ENCODE assay signal across 1 cellular context in the genomic region with DNA sequence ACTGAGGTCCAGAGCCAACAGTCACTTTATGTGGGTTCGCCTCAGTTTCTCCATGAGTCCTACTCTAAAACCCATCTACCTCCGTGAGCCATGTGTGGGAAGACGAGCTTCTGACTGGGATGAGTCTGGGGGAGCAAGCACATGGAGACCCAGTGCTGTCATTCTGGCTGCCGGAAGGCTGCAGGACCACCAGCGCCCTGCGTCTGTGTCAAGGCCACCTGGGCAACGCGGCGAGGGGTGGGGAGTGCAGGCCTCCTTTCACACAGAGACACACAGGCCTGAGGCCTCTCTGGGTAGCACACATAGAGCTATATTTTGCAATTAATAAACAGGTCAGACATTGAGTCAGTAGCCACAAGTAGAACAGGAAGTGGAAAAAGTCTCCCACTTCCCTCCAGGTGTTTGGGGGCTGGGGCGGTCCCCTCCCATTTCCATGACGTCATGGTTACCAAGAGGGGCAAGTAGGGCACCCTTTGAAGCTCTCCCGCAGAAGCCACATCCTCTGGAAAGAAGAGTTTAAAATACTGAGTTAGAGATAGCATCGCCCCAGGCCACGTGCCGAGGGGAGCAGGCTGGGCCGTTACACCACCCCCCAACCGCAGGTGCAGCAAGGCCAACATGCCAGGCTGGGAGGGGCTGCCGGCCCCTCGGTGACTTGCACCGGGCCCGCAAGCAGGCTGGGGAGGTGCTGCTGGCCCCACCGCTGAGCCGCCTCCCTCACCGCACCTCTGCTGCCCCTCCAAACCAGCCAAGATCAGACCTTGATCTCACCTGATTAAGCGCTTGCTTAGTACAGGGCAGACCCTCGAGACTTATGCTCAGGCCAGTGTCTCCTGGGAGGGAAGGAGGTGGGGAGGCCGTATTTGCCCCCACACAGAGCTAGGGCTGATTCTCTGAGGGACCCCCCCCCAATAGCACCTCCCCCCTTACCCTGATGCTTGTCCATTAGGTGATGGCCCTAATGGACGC.
TF ChIP-seq lines count a peak whose summit lies in the region.

No MANE protein-coding gene starts in this region.

TF ChIP-seq in IMR-90, 13 proteins besides CTCF, POLR2A, EP300 and RAD21 (continued from another document):
- peak; percentile 35 for TF ChIP-seq BHLHE40 (IDR thresholded peaks at IDR 0.05; ENCODE audit: low read depth, low read length)
- TF ChIP-seq RCOR1 (IDR thresholded peaks at IDR 0.05; ENCODE audit: insufficient replicate concordance, low read length): no peak
- TF ChIP-seq SMC3 (IDR thresholded peaks at IDR 0.05; ENCODE audit: low read depth, low read length): no peak
- TF ChIP-seq RFX5 (IDR thresholded peaks at IDR 0.05; ENCODE audit: low read depth, low read length): no peak
- no peak for TF ChIP-seq MAFK (IDR thresholded peaks at IDR 0.05; ENCODE audit: low read depth, low read length)
- no peak for TF ChIP-seq NFE2L2 (IDR thresholded peaks at IDR 0.05; ENCODE audit: low read depth, low read length)
- TF ChIP-seq FOS (IDR thresholded peaks at IDR 0.05; ENCODE audit: low read depth, low read length): no peak
- no peak for TF ChIP-seq MXI1 (IDR thresholded peaks at IDR 0.05; ENCODE audit: borderline replicate concordance, low read depth, low read length)
- peak; percentile 41; the same call in 1 of the 2 replicates for TF ChIP-seq CEBPB (IDR thresholded peaks at IDR 0.05; ENCODE audit: low read depth, low read length)
- no peak for TF ChIP-seq CHD1 (IDR thresholded peaks at IDR 0.05; ENCODE audit: low read depth, low read length)
- TF ChIP-seq, protein P1, sequence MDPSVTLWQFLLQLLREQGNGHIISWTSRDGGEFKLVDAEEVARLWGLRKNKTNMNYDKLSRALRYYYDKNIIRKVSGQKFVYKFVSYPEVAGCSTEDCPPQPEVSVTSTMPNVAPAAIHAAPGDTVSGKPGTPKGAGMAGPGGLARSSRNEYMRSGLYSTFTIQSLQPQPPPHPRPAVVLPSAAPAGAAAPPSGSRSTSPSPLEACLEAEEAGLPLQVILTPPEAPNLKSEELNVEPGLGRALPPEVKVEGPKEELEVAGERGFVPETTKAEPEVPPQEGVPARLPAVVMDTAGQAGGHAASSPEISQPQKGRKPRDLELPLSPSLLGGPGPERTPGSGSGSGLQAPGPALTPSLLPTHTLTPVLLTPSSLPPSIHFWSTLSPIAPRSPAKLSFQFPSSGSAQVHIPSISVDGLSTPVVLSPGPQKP (IDR thresholded peaks at IDR 0.05; ENCODE audit: borderline replicate concordance, low read depth, low read length): no peak
- TF ChIP-seq, protein P2, sequence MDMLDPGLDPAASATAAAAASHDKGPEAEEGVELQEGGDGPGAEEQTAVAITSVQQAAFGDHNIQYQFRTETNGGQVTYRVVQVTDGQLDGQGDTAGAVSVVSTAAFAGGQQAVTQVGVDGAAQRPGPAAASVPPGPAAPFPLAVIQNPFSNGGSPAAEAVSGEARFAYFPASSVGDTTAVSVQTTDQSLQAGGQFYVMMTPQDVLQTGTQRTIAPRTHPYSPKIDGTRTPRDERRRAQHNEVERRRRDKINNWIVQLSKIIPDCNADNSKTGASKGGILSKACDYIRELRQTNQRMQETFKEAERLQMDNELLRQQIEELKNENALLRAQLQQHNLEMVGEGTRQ (IDR thresholded peaks at IDR 0.05; ENCODE audit: low read depth, low read length): no peak
